ENCODE assay signal across 12 cellular contexts in genomic region chr2:16069933-16070647, GRCh38.
DNase-seq lines count a peak whose midpoint lies in the region; ATAC-seq and TF ChIP-seq lines count a peak whose summit lies in the region.
"Had no signal": no experiment of that assay in that cellular context is flagged by ENCODE, and none has a peak within 500 bp of the region (broad histone marks: within the 10 kb centered on the region; RNA-seq: fewer than 3 reads in every experiment).

No MANE protein-coding gene starts in this region.

- H3K27ac Mint-ChIP-seq in WTC11, result no peak overlapping the region

- H3K36me3 Mint-ChIP-seq in WTC11, result peaks cover 3% of the 10 kb centered on the region

- H3K4me3 Mint-ChIP-seq in WTC11, result no peak overlapping the region

- POLR2A ChIA-PET in WTC11 (lab: Charles Lee), result no interaction called here

- CTCF ChIA-PET in WTC11 (lab: Charles Lee), result interaction anchor here (1.6 to 1.8 kb wide), 3 partner anchors 19 to 131 kb away, joined by 4 to 8 read pairs (median 7); no protein-coding TSS in a partner anchor

- DNase-seq in Daoy (ENCODE audit: low read depth) (peak; percentile 45), WTC11 (ENCODE audit: low spot score) (no peak), hippocampal formation (lab: John Stamatoyannopoulos, UW) (peak; percentile 92 to 96), pons (ENCODE audit: low spot score) (peak; percentile 99), kidney glomerular epithelial cell (lab: John Stamatoyannopoulos, UW) (no peak), NCI-H774 (lab: John Stamatoyannopoulos, UW) (no peak)
- DNase-seq: activated CD4-positive, alpha-beta T cell treated with anti-CD3 and anti-CD28 coated beads, Interleukin-2, amount 50 U/mL, for 48 hours; IMR-90; NCI-H1417 treated with DMSO at 0.1 percent for 48 hours; NCI-H510A treated with DMSO at 0.1 percent for 48 hours had no signal

- H3K4me1 Mint-ChIP-seq in WTC11, result peaks cover 19% of the 10 kb centered on the region

- H3K9me3 Mint-ChIP-seq in WTC11, result peaks cover 3% of the 10 kb centered on the region

- no peak for TF ChIP-seq CTCF in WTC11 (IDR thresholded peaks at IDR 0.05)

- H3K27me3 Mint-ChIP-seq in WTC11 (ENCODE audit: low read depth), result no peaks in the 10 kb centered on the region; the same call in 1 of the 2 replicates

- ATAC-seq in WTC11, result peak; percentile 43
- ATAC-seq in HG02973 (IDR thresholded peaks at IDR 0.05; ENCODE audit: unreplicated experiment), result no peak
- ATAC-seq in HG02870 (IDR thresholded peaks at IDR 0.05; ENCODE audit: unreplicated experiment), result no peak

TF ChIP-seq in WTC11, 78 proteins besides CTCF, POLR2A, EP300 and RAD21:
- TF ChIP-seq ATF1 (CRISPR knock-in tag; IDR thresholded peaks at IDR 0.05) (no peak), ZSCAN18 (CRISPR knock-in tag; IDR thresholded peaks at IDR 0.05) (no peak)

Comparison
In these comparisons a context has a peak if more than half of its experiments do, and no peak if none do; other contexts are left out.
1. DNase-seq: peak in Daoy (single experiment), hippocampal formation (2 of 2) and pons (single experiment); none in WTC11 (single experiment), kidney glomerular epithelial cell (single experiment) and NCI-H774 (single experiment).